ENCODE assay signal across 1 cellular context in genomic region chr4:92270908-92271307, GRCh38.
TF ChIP-seq lines count a peak whose summit lies in the region.

No MANE protein-coding gene starts in this region.

TF ChIP-seq in IMR-90, 13 proteins besides CTCF, POLR2A, EP300 and RAD21:
- no peak for TF ChIP-seq FOS (IDR thresholded peaks at IDR 0.05; ENCODE audit: low read depth, low read length)
- TF ChIP-seq SMC3 (IDR thresholded peaks at IDR 0.05; ENCODE audit: low read depth, low read length): no peak
- TF ChIP-seq CHD1 (IDR thresholded peaks at IDR 0.05; ENCODE audit: low read depth, low read length): no peak
